In genomic region chr1:86487805-86488141, GRCh38 we compare ENCODE assay signal across 18 cellular contexts. TPM values are rescaled to one million over a fixed set of nuclear protein-coding genes. Genes with fewer than 3 reads are reported as not detected.
"Had no signal": no experiment of that assay in that cellular context is flagged by ENCODE, and none has a peak within 500 bp of the region (broad histone marks: within the 10 kb centered on the region; RNA-seq: fewer than 3 reads in every experiment).

No MANE protein-coding gene starts in this region.

- H3K4me1 ChIP-seq: left lung had no signal

- H3K4me1 Mint-ChIP-seq: brain, natural killer cell, T-helper 17 cell had no signal

- H3K36me3 Mint-ChIP-seq: activated naive CD4-positive, alpha-beta T cell treated with anti-CD3 and anti-CD28 coated beads, Interleukin-2, amount 50 U/mL, for 72 hours; brain; natural killer cell had no signal

- H3K4me3 ChIP-seq: left lung, tibial nerve had no signal

- DNase-seq: activated CD4-positive, alpha-beta T cell treated with anti-CD3 and anti-CD28 coated beads for 48 hours; activated CD8-positive, alpha-beta memory T cell treated with anti-CD3 and anti-CD28 coated beads, Interleukin-2, amount 50 U/mL, for 4 hours; activated CD8-positive, alpha-beta T cell treated with anti-CD3 and anti-CD28 coated beads, Interleukin-2, amount 10 ng/mL, durations not matched to agents 7 days and 5 days; activated effector memory CD4-positive, alpha-beta T cell treated with anti-CD3 and anti-CD28 coated beads, Interleukin-2, amount 50 U/mL, for 16 hours; activated T-cell treated with anti-CD3 and anti-CD28 coated beads, Interleukin-2, amount 50 U/mL, for 48 hours; amniotic stem cell; effector memory CD4-positive, alpha-beta T cell; left lung; mesendoderm; natural killer cell; posterior cingulate gyrus; T-helper 17 cell had no signal

- H3K27me3 ChIP-seq: left lung, neutrophil, tibial nerve had no signal

- H3K9me3 ChIP-seq: left lung, neutrophil, tibial nerve had no signal

- H3K4me3 Mint-ChIP-seq: activated CD8-positive, alpha-beta T cell treated with anti-CD3 and anti-CD28 coated beads, Interleukin-2, amount 10 ng/mL, durations not matched to agents 7 days and 5 days; brain; natural killer cell; T-helper 17 cell had no signal

- H3K27ac ChIP-seq: left lung, neutrophil had no signal

- ATAC-seq: activated CD8-positive, alpha-beta T cell treated with anti-CD3 and anti-CD28 coated beads, Interleukin-2, amount 10 ng/mL, durations not matched to agents 7 days and 5 days; T-helper 17 cell had no signal

- H3K9me3 Mint-ChIP-seq: activated naive CD4-positive, alpha-beta T cell treated with anti-CD3 and anti-CD28 coated beads, Interleukin-2, amount 50 U/mL, for 72 hours; natural killer cell had no signal

- H3K27ac Mint-ChIP-seq: activated CD8-positive, alpha-beta T cell treated with anti-CD3 and anti-CD28 coated beads, Interleukin-2, amount 10 ng/mL, durations not matched to agents 7 days and 5 days; activated naive CD4-positive, alpha-beta T cell treated with anti-CD3 and anti-CD28 coated beads, Interleukin-2, amount 50 U/mL, for 72 hours; brain; natural killer cell; T-helper 17 cell had no signal

- H3K36me3 ChIP-seq: left lung, neutrophil, tibial nerve had no signal

RNA-seq across cellular contexts. Expression of gene CLCA1, which starts 19.0 kb away (rescaled TPM):
- total RNA-seq: activated CD8-positive, alpha-beta T cell treated with anti-CD3 and anti-CD28 coated beads, Interleukin-2, amount 10 ng/mL, durations not matched to agents 7 days and 5 days; activated naive CD4-positive, alpha-beta T cell treated with anti-CD3 and anti-CD28 coated beads, Interleukin-2, amount 50 U/mL, for 72 hours; frontal cortex; left lung; natural killer cell; right cardiac atrium; T-helper 17 cell; tibial nerve had no signal
- polyA plus RNA-seq: right cardiac atrium had no signal

RNA-seq across cellular contexts. Expression of gene CLCA4, which starts 59.1 kb away (rescaled TPM):
- total RNA-seq: activated CD8-positive, alpha-beta T cell treated with anti-CD3 and anti-CD28 coated beads, Interleukin-2, amount 10 ng/mL, durations not matched to agents 7 days and 5 days; activated naive CD4-positive, alpha-beta T cell treated with anti-CD3 and anti-CD28 coated beads, Interleukin-2, amount 50 U/mL, for 72 hours; frontal cortex; left lung; natural killer cell; T-helper 17 cell; tibial nerve had no signal
